ENCODE assay signal across 9 cellular contexts in genomic region chr4:99815597-99816011, GRCh38. TPM values are rescaled to one million over a fixed set of nuclear protein-coding genes. Genes with fewer than 3 reads are reported as not detected.
DNase-seq lines count a peak whose midpoint lies in the region; ATAC-seq, FAIRE-seq and TF ChIP-seq lines count a peak whose summit lies in the region.
"Had no signal": no experiment of that assay in that cellular context is flagged by ENCODE, and none has a peak within 500 bp of the region (broad histone marks: within the 10 kb centered on the region; RNA-seq: fewer than 3 reads in every experiment).

No MANE protein-coding gene starts in this region.

- H3K9me3 Mint-ChIP-seq in activated naive CD8-positive, alpha-beta T cell treated with anti-CD3 and anti-CD28 coated beads for 36 hours, result peaks cover 2% of the 10 kb centered on the region
- H3K9me3 Mint-ChIP-seq in naive B cell, result no peaks in the 10 kb centered on the region

- peak; percentile 76 for FAIRE-seq in GM12892 (lab: Jason Lieb, UNC)

- ATAC-seq in naive B cell (ENCODE audit: low read depth in 2 of 2), result no peak
- ATAC-seq in HG02623 (IDR thresholded peaks at IDR 0.05; ENCODE audit: unreplicated experiment), result no peak

- no peak for TF ChIP-seq POLR2A in GM12892 (IDR thresholded peaks at IDR 0.05; ENCODE audit: low read depth, low read length)

- H3K27ac Mint-ChIP-seq in activated naive CD8-positive, alpha-beta T cell treated with anti-CD3 and anti-CD28 coated beads for 36 hours, result peak overlapping the region; percentile 94
- peak overlapping the region; percentile 93 to 99 (median 98) for H3K27ac Mint-ChIP-seq in naive B cell

- DNase-seq in GM12892 (ENCODE audit: insufficient read length), result no peak
- peak; percentile 17 for DNase-seq in NCI-H1417 treated with DMSO at 0.1 percent for 48 hours (lab: John Stamatoyannopoulos, UW)
- DNase-seq in activated naive CD8-positive, alpha-beta T cell treated with anti-CD3 and anti-CD28 coated beads for 36 hours, result no peak
- no peak for DNase-seq in naive B cell
- no peak for DNase-seq in central memory CD4-positive, alpha-beta T cell
- no peak for DNase-seq in NCI-H2227 (lab: John Stamatoyannopoulos, UW; ENCODE audit: unreplicated experiment)
- no peak for DNase-seq in NK-92 (lab: John Stamatoyannopoulos, UW; ENCODE audit: unreplicated experiment)

- H3K36me3 Mint-ChIP-seq in activated naive CD8-positive, alpha-beta T cell treated with anti-CD3 and anti-CD28 coated beads for 36 hours, result peaks cover 23% of the 10 kb centered on the region
- peaks cover 0 to 11% of the 10 kb centered on the region in 2 donors for H3K36me3 Mint-ChIP-seq in naive B cell

- no peaks in the 10 kb centered on the region for H3K27me3 Mint-ChIP-seq in activated naive CD8-positive, alpha-beta T cell treated with anti-CD3 and anti-CD28 coated beads for 36 hours
- H3K27me3 Mint-ChIP-seq in naive B cell, result no peaks in the 10 kb centered on the region

- H3K4me3 Mint-ChIP-seq in activated naive CD8-positive, alpha-beta T cell treated with anti-CD3 and anti-CD28 coated beads for 36 hours, result peak overlapping the region; percentile 94
- H3K4me3 Mint-ChIP-seq in naive B cell, result peak overlapping the region in 7 of 8 donors; percentile 53 to 98 (median 80)

- H3K4me1 Mint-ChIP-seq in activated naive CD8-positive, alpha-beta T cell treated with anti-CD3 and anti-CD28 coated beads for 36 hours, result peaks cover 61% of the 10 kb centered on the region
- H3K4me1 Mint-ChIP-seq in naive B cell, result peaks cover 45 to 51% (median 46%) of the 10 kb centered on the region in 3 donors

RNA-seq across cellular contexts. Expression of gene DAPP1, which starts 1.0 kb away (rescaled TPM):
- polyA plus RNA-seq in GM12892 (2012; ENCODE audit: missing spikeins), result 40.2 TPM
- total RNA-seq in activated naive CD8-positive, alpha-beta T cell treated with anti-CD3 and anti-CD28 coated beads for 36 hours, result 10 to 100 TPM; 37.9 to 39.7 TPM
- polyA plus RNA-seq in naive B cell (ENCODE audit: low read depth in 6 of 6), result 100 to 1,000 TPM; 114 to 255 (median 199) TPM
- total RNA-seq: pulmonary artery endothelial cell had no signal
